ENCODE assay signal across 25 cellular contexts in genomic region chr11:44812971-44813370, GRCh38.
DNase-seq lines count a peak whose midpoint lies in the region; ATAC-seq, FAIRE-seq and TF ChIP-seq lines count a peak whose summit lies in the region.
"Had no signal": no experiment of that assay in that cellular context is flagged by ENCODE, and none has a peak within 500 bp of the region (broad histone marks: within the 10 kb centered on the region; RNA-seq: fewer than 3 reads in every experiment).

No MANE protein-coding gene starts in this region.

- H3K4me1 Mint-ChIP-seq in astrocyte (ENCODE audit: low read depth, unreplicated experiment) (peaks cover 11% of the 10 kb centered on the region), progenitor cell of endocrine pancreas (ENCODE audit: low read depth) (peaks cover 21% of the 10 kb centered on the region)
- no peaks in the 10 kb centered on the region for H3K4me1 Mint-ChIP-seq in stimulated activated memory B cell treated with anti-CD40 and anti-IgM and Interleukin-4, amounts not matched to agents 10 μg/mL and 1 μg/mL and 100 μg/mL, for 72 hours
- H3K4me1 Mint-ChIP-seq: activated CD4-positive, alpha-beta T cell treated with anti-CD3 and anti-CD28 coated beads for 36 hours; activated naive CD8-positive, alpha-beta T cell treated with anti-CD3 and anti-CD28 coated beads for 36 hours had no signal

- no peak for DNase-seq in astrocyte (ENCODE audit: low read depth)
- DNase-seq in esophagus squamous epithelium (lab: John Stamatoyannopoulos, UW), result no peak
- DNase-seq in left lung, result no peak
- no peak for DNase-seq in progenitor cell of endocrine pancreas (ENCODE audit: low spot score, unreplicated experiment)
- DNase-seq in KG1 (lab: John Stamatoyannopoulos, UW), result no peak
- DNase-seq in NCI-H2029 (lab: John Stamatoyannopoulos, UW), result no peak
- DNase-seq: ACHN; activated CD4-positive, alpha-beta T cell treated with anti-CD3 and anti-CD28 coated beads for 36 hours; activated CD8-positive, alpha-beta memory T cell treated with anti-CD3 and anti-CD28 coated beads for 24 hours; activated effector memory CD4-positive, alpha-beta T cell treated with anti-CD3 and anti-CD28 coated beads, Interleukin-2, amount 50 U/mL, for 16 hours; activated naive CD8-positive, alpha-beta T cell treated with anti-CD3 and anti-CD28 coated beads for 36 hours; BE2C; DMS153; foreskin fibroblast; hippocampal formation; left colon; NCI-H187; NCI-H524 treated with DMSO at 0.1 percent for 48 hours; nephron progenitor cell; PC-9; SHP77; stomach; tibial artery had no signal

- TF ChIP-seq CTCF in astrocyte (IDR thresholded peaks at IDR 0.05; ENCODE audit: insufficient read depth, low read depth, low read length), result no peak
- TF ChIP-seq CTCF in esophagus squamous epithelium (IDR thresholded peaks at IDR 0.05), result no peak
- TF ChIP-seq CTCF in left lung (IDR thresholded peaks at IDR 0.05), result no peak
- no peak for TF ChIP-seq CTCF in progenitor cell of endocrine pancreas (IDR thresholded peaks at IDR 0.05; ENCODE audit: unreplicated experiment)

- H3K4me1 ChIP-seq in astrocyte (ENCODE audit: insufficient read depth, low read length) (no peaks in the 10 kb centered on the region), esophagus squamous epithelium (peaks cover 6 to 49% (median 7%) of the 10 kb centered on the region in 3 donors), left lung (peaks cover 6 to 11% of the 10 kb centered on the region in 2 donors)
- H3K4me1 ChIP-seq: BE2C had no signal

- no peak for TF ChIP-seq POLR2A in esophagus squamous epithelium (IDR thresholded peaks at IDR 0.05)

- intact Hi-C loops in esophagus squamous epithelium (cut with DNase I) (no loop called here), left lung (cut with DNase I) (no loop called here)

- H3K4me3 Mint-ChIP-seq in astrocyte (ENCODE audit: unreplicated experiment) (no peak overlapping the region), progenitor cell of endocrine pancreas (ENCODE audit: low read depth) (no peak overlapping the region)
- H3K4me3 Mint-ChIP-seq in stimulated activated memory B cell treated with anti-CD40 and anti-IgM and Interleukin-4, amounts not matched to agents 10 μg/mL and 1 μg/mL and 100 μg/mL, for 72 hours, result no peak overlapping the region
- H3K4me3 Mint-ChIP-seq: activated CD4-positive, alpha-beta T cell treated with anti-CD3 and anti-CD28 coated beads for 36 hours; activated naive CD8-positive, alpha-beta T cell treated with anti-CD3 and anti-CD28 coated beads for 36 hours; nephron progenitor cell had no signal

- H4K20me1 ChIP-seq in astrocyte (ENCODE audit: insufficient read depth, low read length), result no peaks in the 10 kb centered on the region

- peaks cover 13% of the 10 kb centered on the region for H3K36me3 Mint-ChIP-seq in astrocyte (ENCODE audit: low read depth, unreplicated experiment)
- H3K36me3 Mint-ChIP-seq in progenitor cell of endocrine pancreas (ENCODE audit: insufficient read depth), result peaks cover 2% of the 10 kb centered on the region
- no peaks in the 10 kb centered on the region for H3K36me3 Mint-ChIP-seq in stimulated activated memory B cell treated with anti-CD40 and anti-IgM and Interleukin-4, amounts not matched to agents 10 μg/mL and 1 μg/mL and 100 μg/mL, for 72 hours
- H3K36me3 Mint-ChIP-seq: activated naive CD8-positive, alpha-beta T cell treated with anti-CD3 and anti-CD28 coated beads for 36 hours had no signal

- FAIRE-seq in astrocyte (lab: Jason Lieb, UNC), result no peak
- FAIRE-seq: H54 had no signal

- H3K27ac ChIP-seq in astrocyte (ENCODE audit: low read depth, low read length), result no peak overlapping the region
- H3K27ac ChIP-seq in esophagus squamous epithelium, result peak overlapping the region in 3 of 4 donors; percentile 30 to 43 (median 42)
- no peak overlapping the region for H3K27ac ChIP-seq in left lung
- H3K27ac ChIP-seq: PC-9, tibial artery had no signal

- 63 to 70% methylated on average over 3 of the region's 9 CpGs for WGBS in esophagus squamous epithelium, 2 donors

- H3K79me2 ChIP-seq in astrocyte (ENCODE audit: insufficient read depth, low read length), result no peaks in the 10 kb centered on the region

- H3K27me3 ChIP-seq in astrocyte (ENCODE audit: insufficient read depth, low read length), result peaks cover 25% of the 10 kb centered on the region
- H3K27me3 ChIP-seq in esophagus squamous epithelium, result no peaks in the 10 kb centered on the region
- no peaks in the 10 kb centered on the region for H3K27me3 ChIP-seq in left lung
- H3K27me3 ChIP-seq: BE2C, tibial artery had no signal

- no peaks in the 10 kb centered on the region for H3K9me3 ChIP-seq in astrocyte (ENCODE audit: insufficient read depth, low read depth, low read length)
- no peaks in the 10 kb centered on the region for H3K9me3 ChIP-seq in esophagus squamous epithelium
- no peaks in the 10 kb centered on the region for H3K9me3 ChIP-seq in left lung
- H3K9me3 ChIP-seq: BE2C, stomach, tibial artery had no signal

- H2AFZ ChIP-seq in astrocyte (ENCODE audit: low read depth, low read length), result peak overlapping the region; percentile 25
- H2AFZ ChIP-seq: PC-9 had no signal

- H3K9me3 Mint-ChIP-seq in astrocyte (ENCODE audit: unreplicated experiment), result peaks cover 5% of the 10 kb centered on the region
- no peaks in the 10 kb centered on the region for H3K9me3 Mint-ChIP-seq in progenitor cell of endocrine pancreas (ENCODE audit: low read depth)
- H3K9me3 Mint-ChIP-seq in stimulated activated memory B cell treated with anti-CD40 and anti-IgM and Interleukin-4, amounts not matched to agents 10 μg/mL and 1 μg/mL and 100 μg/mL, for 72 hours, result no peaks in the 10 kb centered on the region
- H3K9me3 Mint-ChIP-seq: activated naive CD8-positive, alpha-beta T cell treated with anti-CD3 and anti-CD28 coated beads for 36 hours had no signal

- no peak overlapping the region for H3K9ac ChIP-seq in astrocyte (ENCODE audit: low read length)

- H3K4me3 ChIP-seq in astrocyte (ENCODE audit: insufficient read depth, low read depth, low read length) (no peak overlapping the region), esophagus squamous epithelium (no peak overlapping the region), left lung (no peak overlapping the region)
- H3K4me3 ChIP-seq: PC-9, stomach, tibial artery had no signal

- peaks cover 66% of the 10 kb centered on the region for H3K27me3 Mint-ChIP-seq in astrocyte (ENCODE audit: low read depth, unreplicated experiment)
- H3K27me3 Mint-ChIP-seq in progenitor cell of endocrine pancreas, result peaks cover 3% of the 10 kb centered on the region
- H3K27me3 Mint-ChIP-seq in stimulated activated memory B cell treated with anti-CD40 and anti-IgM and Interleukin-4, amounts not matched to agents 10 μg/mL and 1 μg/mL and 100 μg/mL, for 72 hours, result no peaks in the 10 kb centered on the region
- H3K27me3 Mint-ChIP-seq: activated CD4-positive, alpha-beta T cell treated with anti-CD3 and anti-CD28 coated beads for 36 hours; activated naive CD8-positive, alpha-beta T cell treated with anti-CD3 and anti-CD28 coated beads for 36 hours had no signal

- H3K27ac Mint-ChIP-seq in astrocyte (ENCODE audit: unreplicated experiment) (no peak overlapping the region), progenitor cell of endocrine pancreas (peak overlapping the region; percentile 68)
- H3K27ac Mint-ChIP-seq in stimulated activated memory B cell treated with anti-CD40 and anti-IgM and Interleukin-4, amounts not matched to agents 10 μg/mL and 1 μg/mL and 100 μg/mL, for 72 hours, result no peak overlapping the region
- H3K27ac Mint-ChIP-seq: activated CD4-positive, alpha-beta T cell treated with anti-CD3 and anti-CD28 coated beads for 36 hours; activated naive CD8-positive, alpha-beta T cell treated with anti-CD3 and anti-CD28 coated beads for 36 hours; nephron progenitor cell had no signal

- peak; percentile 22 for ATAC-seq in left lung
- ATAC-seq in stimulated activated memory B cell treated with anti-CD40 and anti-IgM and Interleukin-4, amounts not matched to agents 10 μg/mL and 1 μg/mL and 100 μg/mL, for 72 hours, result no peak
- ATAC-seq: activated CD4-positive, alpha-beta T cell treated with anti-CD3 and anti-CD28 coated beads for 36 hours; left colon had no signal

- no peak overlapping the region for H3K4me2 ChIP-seq in astrocyte (ENCODE audit: low read length)
- H3K4me2 ChIP-seq: PC-9 had no signal

- no peaks in the 10 kb centered on the region for H3K36me3 ChIP-seq in astrocyte (ENCODE audit: insufficient read depth, low read length)
- no peaks in the 10 kb centered on the region for H3K36me3 ChIP-seq in esophagus squamous epithelium
- H3K36me3 ChIP-seq in left lung, result no peaks in the 10 kb centered on the region
- H3K36me3 ChIP-seq: BE2C, stomach, tibial artery had no signal

Comparison
In these comparisons a context has a peak if more than half of its experiments do, and no peak if none do; other contexts are left out.
1. H3K27ac ChIP-seq: peak in esophagus squamous epithelium (3 of 4); none in astrocyte (single experiment) and left lung (0 of 2).